Comparison of ENCODE assay signal across 14 cellular contexts in the genomic region with DNA sequence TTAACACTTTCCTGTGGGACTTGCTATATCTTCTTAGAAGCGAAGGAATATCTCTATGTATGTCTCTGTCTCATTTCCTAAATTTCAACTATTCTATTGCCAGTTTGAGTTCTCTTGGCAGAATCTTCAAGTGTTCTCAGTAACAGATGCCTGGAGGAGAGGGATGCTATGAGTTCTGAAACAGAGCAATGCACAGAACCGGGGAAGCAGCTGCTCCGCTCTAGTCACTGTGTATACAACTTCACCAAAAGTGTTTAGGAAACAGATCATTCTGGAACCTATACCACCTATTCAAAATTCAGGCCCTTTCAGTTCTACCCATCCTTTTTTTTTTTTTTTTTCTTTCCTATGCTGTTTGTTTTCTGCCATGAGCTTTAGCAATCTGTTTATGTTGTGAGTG.
DNase-seq lines count a peak whose midpoint lies in the region; ATAC-seq and TF ChIP-seq lines count a peak whose summit lies in the region.
"Had no signal": no experiment of that assay in that cellular context is flagged by ENCODE, and none has a peak within 500 bp of the region (broad histone marks: within the 10 kb centered on the region; RNA-seq: fewer than 3 reads in every experiment).

No MANE protein-coding gene starts in this region.

- H3K4me3 ChIP-seq in BLaER1 (no peak overlapping the region), neural progenitor cell (no peak overlapping the region)
- H3K4me3 ChIP-seq: GM23248 had no signal

- no peak for ATAC-seq in HG03280 (IDR thresholded peaks at IDR 0.05; ENCODE audit: unreplicated experiment)

- no peaks in the 10 kb centered on the region for H3K79me2 ChIP-seq in neural progenitor cell (ENCODE audit: low read depth)

- no peaks in the 10 kb centered on the region for H3K36me3 Mint-ChIP-seq in neural progenitor cell

- H3K4me1 ChIP-seq in BLaER1 (peaks cover 57% of the 10 kb centered on the region), neural progenitor cell (peaks cover 27% of the 10 kb centered on the region)

- H3K27me3 ChIP-seq in BLaER1 (no peaks in the 10 kb centered on the region), neural progenitor cell (no peaks in the 10 kb centered on the region)

- H3K27me3 Mint-ChIP-seq in neural progenitor cell (ENCODE audit: insufficient read depth, low read depth), result peaks cover 4% of the 10 kb centered on the region

- H3K27ac ChIP-seq in BLaER1, result no peak overlapping the region
- peak overlapping the region; percentile 64 for H3K27ac ChIP-seq in VCaP
- no peak overlapping the region for H3K27ac ChIP-seq in neural progenitor cell
- H3K27ac ChIP-seq: GM23248 had no signal

- H3K9ac ChIP-seq in BLaER1, result no peak overlapping the region
- no peak overlapping the region for H3K9ac ChIP-seq in neural progenitor cell
- H3K9ac ChIP-seq: GM23248 had no signal

- H3K4me2 ChIP-seq in BLaER1, result peak overlapping the region; percentile 63
- no peak overlapping the region for H3K4me2 ChIP-seq in neural progenitor cell

- no peak overlapping the region for H2AFZ ChIP-seq in neural progenitor cell (replicated peaks)
- H2AFZ ChIP-seq: GM23248 had no signal

- H3K4me3 Mint-ChIP-seq in neural progenitor cell, result peak overlapping the region; percentile 7

- H3K9me3 ChIP-seq in BLaER1 (no peaks in the 10 kb centered on the region), neural progenitor cell (ENCODE audit: low read depth) (no peaks in the 10 kb centered on the region)

- no peaks in the 10 kb centered on the region for H3K36me3 ChIP-seq in BLaER1
- no peaks in the 10 kb centered on the region for H3K36me3 ChIP-seq in neural progenitor cell

- DNase-seq in NCI-H2171 treated with DMSO at 0.1 percent for 48 hours (lab: John Stamatoyannopoulos, UW) (peak; percentile 77), NCI-H2171 (lab: John Stamatoyannopoulos, UW) (no peak), neural progenitor cell (ENCODE audit: low spot score) (no peak), GM20000 (ENCODE audit: low spot score) (no peak)
- DNase-seq in activated CD4-positive, alpha-beta T cell treated with anti-CD3 and anti-CD28 coated beads for 1 hour, result no peak
- DNase-seq: GM23248, HCEC 1CT, NCI-H1694 treated with DMSO at 0.1 percent for 48 hours, NCI-H2107, NCI-H446, NCI-H774 had no signal

- peaks cover 68% of the 10 kb centered on the region for H3K4me1 Mint-ChIP-seq in neural progenitor cell

- H3K27ac Mint-ChIP-seq in neural progenitor cell, result no peak overlapping the region

- H4K20me1 ChIP-seq in BLaER1 (no peaks in the 10 kb centered on the region), neural progenitor cell (ENCODE audit: low read depth) (peaks cover 17% of the 10 kb centered on the region)

- H3K9me3 Mint-ChIP-seq in neural progenitor cell, result no peaks in the 10 kb centered on the region

- TF ChIP-seq CTCF in VCaP (conservative IDR thresholded peaks at IDR 0.05) (no peak), neural progenitor cell (IDR thresholded peaks at IDR 0.05) (no peak), GM20000 (IDR thresholded peaks at IDR 0.05; ENCODE audit: extremely low read depth, missing control alignments) (no peak)

- peaks cover 3% of the 10 kb centered on the region for H3F3A ChIP-seq in neural progenitor cell (ENCODE audit: low read depth)
